Comparison of ENCODE assay signal across 1 cellular context in the genomic region with DNA sequence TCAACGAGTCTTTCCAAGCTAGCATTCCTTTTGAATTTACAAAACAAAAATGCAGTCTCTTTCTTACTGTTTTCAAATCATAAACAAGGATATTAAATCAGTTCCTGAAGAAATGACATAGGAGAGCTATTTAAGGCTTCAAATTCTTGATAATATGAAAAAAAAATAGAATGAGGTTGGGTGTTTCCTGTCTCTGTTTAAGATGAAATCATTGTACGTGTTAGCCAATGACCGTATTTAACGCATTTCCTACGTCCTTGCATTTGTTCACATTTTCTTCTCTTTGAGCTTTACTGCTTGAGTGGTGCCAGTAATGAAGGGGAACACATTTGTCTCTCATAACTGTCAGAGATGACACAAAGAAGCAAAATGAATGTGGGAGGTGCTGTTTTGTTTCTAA.
TF ChIP-seq lines count a peak whose summit lies in the region.

No MANE protein-coding gene starts in this region.

TF ChIP-seq in endothelial cell of umbilical vein, 7 proteins besides CTCF, POLR2A, EP300 and RAD21:
- TF ChIP-seq EZH2 (IDR thresholded peaks at IDR 0.05; ENCODE audit: borderline replicate concordance, low read depth, low read length, severe bottlenecking) (no peak), FOS (IDR thresholded peaks at IDR 0.05; ENCODE audit: borderline replicate concordance, insufficient read depth, low read length) (no peak), JUN (IDR thresholded peaks at IDR 0.05; ENCODE audit: borderline replicate concordance, insufficient read depth, insufficient read length, low read depth) (peak; percentile 89), GATA2 (IDR thresholded peaks at IDR 0.05; ENCODE audit: insufficient read depth, insufficient read length, low read depth, low read length) (no peak), MAX (IDR thresholded peaks at IDR 0.05; ENCODE audit: insufficient read depth, insufficient read length) (no peak), MYC (IDR thresholded peaks at IDR 0.05; ENCODE audit: low read depth, low read length) (no peak)
TF ChIP-seq in endothelial cell of umbilical vein: peak in this region for 1.
